Comparison of ENCODE assay signal across 32 cellular contexts in the genomic region with DNA sequence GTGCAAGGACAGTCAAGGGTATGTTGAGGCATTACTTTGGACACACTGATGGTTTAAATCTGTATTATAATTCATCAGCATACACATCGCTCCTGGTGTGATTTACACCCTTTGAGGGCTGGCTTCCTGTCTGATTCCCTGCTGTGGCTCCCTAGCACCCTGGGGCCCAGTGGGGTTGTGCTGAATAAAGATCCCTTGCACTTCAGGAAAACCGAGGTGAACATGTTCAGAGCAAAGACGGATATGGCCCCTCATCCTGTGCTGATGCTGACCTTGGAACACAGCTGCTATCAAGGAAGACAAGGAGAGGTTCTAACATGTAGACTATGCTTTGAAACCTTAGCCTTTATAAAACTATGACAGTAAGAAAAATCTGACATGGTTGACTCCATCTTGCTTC.
"Had no signal": no experiment of that assay in that cellular context is flagged by ENCODE, and none has a peak within 500 bp of the region (broad histone marks: within the 10 kb centered on the region; RNA-seq: fewer than 3 reads in every experiment).

No MANE protein-coding gene starts in this region.

- DNase-seq: activated CD4-positive, alpha-beta T cell treated with anti-CD3 and anti-CD28 coated beads for 36 hours; activated CD4-positive, CD25-positive, alpha-beta regulatory T cell; activated CD8-positive, alpha-beta memory T cell treated with anti-CD3 and anti-CD28 coated beads, Interleukin-2, amount 50 U/mL, for 48 hours; activated gamma-delta T cell; activated naive CD4-positive, alpha-beta T cell treated with anti-CD3 and anti-CD28 coated beads, Interleukin-2, amount 10 ng/mL, durations not matched to agents 7 days and 5 days; activated naive CD8-positive, alpha-beta T cell treated with anti-CD3 and anti-CD28 coated beads, Interleukin-2, amount 10 ng/mL, durations not matched to agents 7 days and 5 days; activated T-cell treated with anti-CD3 and anti-CD28 coated beads, Interleukin-2, amount 50 U/mL, for 24 hours; cerebellar nuclear complex; effector memory CD4-positive, alpha-beta T cell; gastrocnemius medialis; immature natural killer cell; kidney; nephron progenitor cell; psoas muscle; stimulated activated CD4-positive, alpha-beta T cell treated with anti-CD3 and anti-CD28 coated beads, Interleukin-1b, Interleukin-23, amount 100 ng/mL, for 48 hours; stimulated activated CD4-positive, alpha-beta T cell treated with anti-CD3 and anti-CD28 coated beads, Interleukin-4, amount 100 ng/mL, for 4 hours; stimulated activated CD8-positive, alpha-beta memory T cell treated with anti-CD3 and anti-CD28 coated beads, Interleukin-4, amount 100 ng/mL, for 48 hours; stimulated activated naive CD8-positive, alpha-beta T cell treated with anti-CD3 and anti-CD28 coated beads, Interleukin-15, amount 100 ng/mL, for 72 hours; substantia nigra; T-helper 1 cell had no signal

- H3K9me3 Mint-ChIP-seq: activated naive CD4-positive, alpha-beta T cell treated with anti-CD3 and anti-CD28 coated beads, Interleukin-2, amount 10 ng/mL, durations not matched to agents 7 days and 5 days; activated naive CD8-positive, alpha-beta T cell treated with anti-CD3 and anti-CD28 coated beads, Interleukin-2, amount 10 ng/mL, durations not matched to agents 7 days and 5 days; activated T-cell treated with anti-CD3 and anti-CD28 coated beads, Interleukin-2, amount 50 U/mL, for 24 hours; immature natural killer cell; nephron progenitor cell; stimulated activated memory B cell treated with anti-CD40 and anti-IgM and Interleukin-4, amounts not matched to agents 10 μg/mL and 1 μg/mL and 100 μg/mL, for 72 hours; stimulated activated naive CD8-positive, alpha-beta T cell treated with anti-CD3 and anti-CD28 coated beads, Interleukin-15, amount 100 ng/mL, for 72 hours; T-helper 2 cell treated with Interferon-gamma antibody and Interleukin-4, amounts not matched to agents 5 μg/mL and 100 μg/mL, for 36 hours had no signal

- H3K4me3 ChIP-seq: ascending aorta, cardiac muscle cell, colonic mucosa, gastrocnemius medialis, hepatocyte, lung, mucosa of descending colon, pancreas, psoas muscle, smooth muscle cell, upper lobe of left lung had no signal

- H3K4me3 Mint-ChIP-seq: activated CD4-positive, alpha-beta T cell treated with anti-CD3 and anti-CD28 coated beads for 36 hours; activated naive CD4-positive, alpha-beta T cell treated with anti-CD3 and anti-CD28 coated beads, Interleukin-2, amount 10 ng/mL, durations not matched to agents 7 days and 5 days; activated T-cell treated with anti-CD3 and anti-CD28 coated beads, Interleukin-2, amount 50 U/mL, for 24 hours; brain; immature natural killer cell; nephron progenitor cell; stimulated activated memory B cell treated with anti-CD40 and anti-IgM and Interleukin-4, amounts not matched to agents 10 μg/mL and 1 μg/mL and 100 μg/mL, for 72 hours; stimulated activated naive CD8-positive, alpha-beta T cell treated with anti-CD3 and anti-CD28 coated beads, Interleukin-15, amount 100 ng/mL, for 72 hours; T-helper 2 cell treated with Interferon-gamma antibody and Interleukin-4, amounts not matched to agents 5 μg/mL and 100 μg/mL, for 36 hours had no signal

- H3K36me3 ChIP-seq: ascending aorta, cardiac muscle cell, colonic mucosa, gastrocnemius medialis, pancreas, upper lobe of left lung had no signal

- H3K27me3 ChIP-seq: ascending aorta, cardiac muscle cell, colonic mucosa, hepatocyte, pancreas, upper lobe of left lung had no signal

- H3K4me1 Mint-ChIP-seq: stimulated activated memory B cell treated with anti-CD40 and anti-IgM and Interleukin-4, amounts not matched to agents 10 μg/mL and 1 μg/mL and 100 μg/mL, for 72 hours had no signal

- H3K27ac ChIP-seq: ascending aorta, cardiac muscle cell, colonic mucosa, gastrocnemius medialis, hepatocyte, pancreas, psoas muscle, upper lobe of left lung had no signal

- H3K4me2 ChIP-seq: hepatocyte, smooth muscle cell had no signal

- H3K36me3 Mint-ChIP-seq: activated naive CD4-positive, alpha-beta T cell treated with anti-CD3 and anti-CD28 coated beads, Interleukin-2, amount 10 ng/mL, durations not matched to agents 7 days and 5 days; activated naive CD8-positive, alpha-beta T cell treated with anti-CD3 and anti-CD28 coated beads, Interleukin-2, amount 10 ng/mL, durations not matched to agents 7 days and 5 days; brain; immature natural killer cell; stimulated activated memory B cell treated with anti-CD40 and anti-IgM and Interleukin-4, amounts not matched to agents 10 μg/mL and 1 μg/mL and 100 μg/mL, for 72 hours had no signal

- ATAC-seq: activated CD4-positive, alpha-beta T cell treated with anti-CD3 and anti-CD28 coated beads for 36 hours; gastrocnemius medialis; mucosa of descending colon; psoas muscle; stimulated activated memory B cell treated with anti-CD40 and anti-IgM and Interleukin-4, amounts not matched to agents 10 μg/mL and 1 μg/mL and 100 μg/mL, for 72 hours; stimulated activated naive CD8-positive, alpha-beta T cell treated with anti-CD3 and anti-CD28 coated beads, Interleukin-15, amount 100 ng/mL, for 72 hours had no signal

- H3K4me1 ChIP-seq: colonic mucosa, pancreas, psoas muscle had no signal

- H3K9me3 ChIP-seq: colonic mucosa, gastrocnemius medialis, mucosa of descending colon, pancreas, psoas muscle, upper lobe of left lung had no signal

- H3K27ac Mint-ChIP-seq: activated CD4-positive, alpha-beta T cell treated with anti-CD3 and anti-CD28 coated beads for 36 hours; activated naive CD4-positive, alpha-beta T cell treated with anti-CD3 and anti-CD28 coated beads, Interleukin-2, amount 10 ng/mL, durations not matched to agents 7 days and 5 days; activated T-cell treated with anti-CD3 and anti-CD28 coated beads, Interleukin-2, amount 50 U/mL, for 24 hours; stimulated activated memory B cell treated with anti-CD40 and anti-IgM and Interleukin-4, amounts not matched to agents 10 μg/mL and 1 μg/mL and 100 μg/mL, for 72 hours; stimulated activated naive CD8-positive, alpha-beta T cell treated with anti-CD3 and anti-CD28 coated beads, Interleukin-15, amount 100 ng/mL, for 72 hours; T-helper 2 cell treated with Interferon-gamma antibody and Interleukin-4, amounts not matched to agents 5 μg/mL and 100 μg/mL, for 36 hours had no signal
